ENCODE assay signal across 13 cellular contexts in the genomic region with DNA sequence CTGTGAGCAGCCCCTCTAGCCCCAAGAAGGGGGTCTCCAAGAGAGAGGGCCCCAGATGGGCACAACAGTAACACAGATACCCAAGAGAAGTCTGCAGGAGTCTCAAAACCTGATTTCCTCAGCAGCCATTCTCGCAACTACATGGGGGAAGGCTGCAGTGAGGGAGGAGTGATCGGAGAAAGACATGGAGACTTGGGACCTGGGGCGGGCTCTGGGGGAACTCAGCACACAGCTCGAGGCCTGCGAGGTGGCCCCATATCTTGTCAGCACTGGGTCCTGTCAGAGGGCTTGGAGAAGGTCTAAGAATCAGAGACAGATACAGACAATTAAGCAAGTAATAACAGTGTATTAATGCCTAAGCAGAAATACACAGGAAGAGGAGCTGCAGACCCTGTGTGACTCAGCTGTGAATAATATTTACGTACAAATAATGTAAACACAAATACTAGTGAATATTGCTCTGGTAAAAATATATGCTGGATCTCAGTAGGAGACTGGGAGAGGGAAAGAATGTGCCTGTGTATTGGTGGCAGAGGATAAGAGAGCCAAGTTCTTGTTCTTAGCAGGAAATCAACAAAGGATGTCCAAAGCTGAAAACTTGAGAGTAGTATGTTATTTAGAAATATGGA.
DNase-seq lines count a peak whose midpoint lies in the region; FAIRE-seq and TF ChIP-seq lines count a peak whose summit lies in the region.
"Had no signal": no experiment of that assay in that cellular context is flagged by ENCODE, and none has a peak within 500 bp of the region (broad histone marks: within the 10 kb centered on the region; RNA-seq: fewer than 3 reads in every experiment).

No MANE protein-coding gene starts in this region.

- H3K27ac Mint-ChIP-seq in progenitor cell of endocrine pancreas = peak overlapping the region; percentile 15

- no peak overlapping the region for H3K4me2 ChIP-seq in fibroblast of lung (ENCODE audit: extremely low read depth, insufficient read depth, low read length)

- H3K9me3 ChIP-seq in SK-N-MC (ENCODE audit: low read depth, low read length) (no peaks in the 10 kb centered on the region), fibroblast of lung (ENCODE audit: control insufficient read depth, insufficient read depth, low read depth, low read length) (no peaks in the 10 kb centered on the region), kidney (ENCODE audit: control insufficient read depth in 1 of 2, low read length in 2 of 2) (no peaks in the 10 kb centered on the region)

- DNase-seq in activated T-cell treated with anti-CD3 and anti-CD28 coated beads, Interleukin-2, amount 50 U/mL, for 1 hour = peak; percentile 2
- DNase-seq in activated T-cell treated with anti-CD3 and anti-CD28 coated beads for 4 hours = no peak
- DNase-seq in SK-N-MC (ENCODE audit: low read depth, low spot score) = no peak
- DNase-seq in fibroblast of lung (ENCODE audit: low read depth in 2 of 2) = peak in 1 of 2 donors; percentile 61
- DNase-seq in progenitor cell of endocrine pancreas (ENCODE audit: low spot score, unreplicated experiment) = no peak
- no peak for DNase-seq in NCI-H510A (lab: John Stamatoyannopoulos, UW)
- no peak for DNase-seq in kidney
- DNase-seq in GM12892 (ENCODE audit: insufficient read length) = no peak
- DNase-seq: ACHN; effector memory CD8-positive, alpha-beta T cell; Kasumi-1; NCI-H146; NCI-H446 treated with DMSO at 0.1 percent for 48 hours had no signal

- H3K4me1 Mint-ChIP-seq in progenitor cell of endocrine pancreas (ENCODE audit: low read depth) = no peaks in the 10 kb centered on the region

- H3K4me3 ChIP-seq in SK-N-MC = no peak overlapping the region
- no peak overlapping the region for H3K4me3 ChIP-seq in fibroblast of lung (replicated peaks in 1 of 4; ENCODE audit: control extremely low read depth in 1 of 4, insufficient read depth in 1 of 4, low read depth in 3 of 4, low read length in 4 of 4)
- H3K4me3 ChIP-seq in kidney (ENCODE audit: low read length in 2 of 2) = no peak overlapping the region

- H3K27me3 ChIP-seq in fibroblast of lung (ENCODE audit: control insufficient read depth, insufficient read depth, low read length) = no peaks in the 10 kb centered on the region

- no peaks in the 10 kb centered on the region for H4K20me1 ChIP-seq in fibroblast of lung (ENCODE audit: control insufficient read depth, extremely low read depth, insufficient read depth, low read length)

- peaks cover 5% of the 10 kb centered on the region; the same call in 1 of the 2 replicates for H3K36me3 ChIP-seq in SK-N-MC (ENCODE audit: insufficient read depth, low read length)
- no peaks in the 10 kb centered on the region for H3K36me3 ChIP-seq in fibroblast of lung (ENCODE audit: control insufficient read depth, insufficient read depth, low read length)
- H3K36me3 ChIP-seq in kidney (ENCODE audit: control insufficient read depth in 1 of 2, insufficient read depth in 2 of 2, low read length in 2 of 2) = peaks cover 0 to 3% of the 10 kb centered on the region in 2 donors

- FAIRE-seq in kidney (lab: Jason Lieb, UNC) = no peak
- no peak for FAIRE-seq in GM12892 (lab: Jason Lieb, UNC)

- intact Hi-C loops in kidney (cut with DNase I) = no loop called here

- no peaks in the 10 kb centered on the region for H3K27me3 Mint-ChIP-seq in progenitor cell of endocrine pancreas
- H3K27me3 Mint-ChIP-seq: effector memory CD8-positive, alpha-beta T cell had no signal

- H3K9ac ChIP-seq in SK-N-MC (ENCODE audit: insufficient read length) (no peak overlapping the region), fibroblast of lung (ENCODE audit: insufficient read depth, low read length) (no peak overlapping the region), kidney (ENCODE audit: low read length in 2 of 2) (no peak overlapping the region)

- peak overlapping the region; percentile 10 for H3K27ac ChIP-seq in SK-N-MC
- H3K27ac ChIP-seq in fibroblast of lung (ENCODE audit: insufficient read depth, low read length) = peak overlapping the region; percentile 73
- peak overlapping the region in 1 of 2 donors; percentile 33 for H3K27ac ChIP-seq in kidney (ENCODE audit: low read depth in 2 of 2, low read length in 2 of 2)

- H3K4me3 Mint-ChIP-seq in progenitor cell of endocrine pancreas (ENCODE audit: low read depth) = no peak overlapping the region
- H3K4me3 Mint-ChIP-seq: effector memory CD8-positive, alpha-beta T cell had no signal

- H3K9me3 Mint-ChIP-seq in progenitor cell of endocrine pancreas (ENCODE audit: low read depth) = peaks cover 3% of the 10 kb centered on the region

- H3K79me2 ChIP-seq in fibroblast of lung (ENCODE audit: control insufficient read depth, insufficient read depth, low read length) = no peaks in the 10 kb centered on the region

- no peak for TF ChIP-seq POLR2A in GM12892 (IDR thresholded peaks at IDR 0.05; ENCODE audit: low read depth, low read length)

- H2AFZ ChIP-seq in fibroblast of lung (ENCODE audit: low read length) = no peak overlapping the region

- peaks cover 16% of the 10 kb centered on the region for H3K36me3 Mint-ChIP-seq in progenitor cell of endocrine pancreas (ENCODE audit: insufficient read depth)

- peaks cover 13% of the 10 kb centered on the region for H3K4me1 ChIP-seq in fibroblast of lung (ENCODE audit: control insufficient read depth, extremely low read depth, insufficient read depth, low read length)
- peaks cover 0 to 3% of the 10 kb centered on the region in 2 donors for H3K4me1 ChIP-seq in kidney (ENCODE audit: control insufficient read depth in 1 of 2, insufficient read depth in 1 of 2, low read depth in 1 of 2, low read length in 2 of 2)

- no peak for TF ChIP-seq CTCF in fibroblast of lung (conservative IDR thresholded peaks at IDR 0.05 in 1 of 2, IDR thresholded peaks at IDR 0.05 in 1 of 2; ENCODE audit: low read depth in 1 of 2, low read length in 2 of 2)
- TF ChIP-seq CTCF in progenitor cell of endocrine pancreas (IDR thresholded peaks at IDR 0.05; ENCODE audit: unreplicated experiment) = no peak
- no peak for TF ChIP-seq CTCF in kidney (IDR thresholded peaks at IDR 0.05; ENCODE audit: borderline replicate concordance, extremely low read depth, insufficient read depth)
